Comparison of ENCODE assay signal across 9 cellular contexts in the genomic region with DNA sequence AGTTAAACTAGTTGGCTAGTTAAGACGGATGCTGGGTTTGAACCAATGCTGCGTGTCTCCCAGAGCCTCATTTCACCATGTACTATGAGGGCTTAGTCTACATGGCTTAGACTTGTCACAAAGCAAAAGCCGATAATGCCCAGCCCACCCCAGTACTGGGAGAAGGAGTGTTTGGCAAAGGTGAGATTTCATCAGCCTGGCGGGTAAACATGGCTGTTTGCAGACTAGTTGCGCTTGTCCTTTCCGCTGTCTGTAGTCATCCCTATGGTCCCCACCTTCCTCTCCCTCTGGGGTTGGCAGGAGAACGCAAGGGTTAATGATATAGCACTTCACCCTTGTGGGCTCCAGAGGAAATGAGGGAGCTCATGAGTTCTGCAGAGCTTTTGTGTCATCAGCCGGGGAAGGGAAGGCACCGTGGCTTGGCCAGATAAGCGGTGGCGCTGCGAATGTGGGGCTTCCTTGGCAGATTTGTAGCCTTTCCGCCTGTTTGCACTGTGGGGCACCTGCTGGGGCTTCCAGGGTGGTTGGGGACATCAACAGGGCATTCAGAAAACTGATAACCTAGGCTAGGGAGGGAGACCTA. TPM values are rescaled to one million over a fixed set of nuclear protein-coding genes. Genes with fewer than 3 reads are reported as not detected.
DNase-seq lines count a peak whose midpoint lies in the region; ATAC-seq and TF ChIP-seq lines count a peak whose summit lies in the region.
"Had no signal": no experiment of that assay in that cellular context is flagged by ENCODE, and none has a peak within 500 bp of the region (broad histone marks: within the 10 kb centered on the region; RNA-seq: fewer than 3 reads in every experiment).

No MANE protein-coding gene starts in this region.

- POLR2A ChIA-PET in activated CD8-positive, alpha-beta T cell treated with anti-CD3 and anti-CD28 coated beads for 36 hours (lab: Charles Lee) = interaction anchor here (0.9 kb wide), 1 partner anchor 292 kb away, joined by 3 read pairs; no protein-coding TSS in a partner anchor
- POLR2A ChIA-PET in naive thymus-derived CD4-positive, alpha-beta T cell (lab: Charles Lee) = no interaction called here

- H3K27me3 Mint-ChIP-seq in Calu3 (ENCODE audit: unreplicated experiment) = no peaks in the 10 kb centered on the region
- H3K27me3 Mint-ChIP-seq in activated CD8-positive, alpha-beta T cell treated with anti-CD3 and anti-CD28 coated beads for 36 hours = no peaks in the 10 kb centered on the region
- peaks cover 0 to 18% (median 0%) of the 10 kb centered on the region in 5 donors for H3K27me3 Mint-ChIP-seq in naive thymus-derived CD4-positive, alpha-beta T cell
- H3K27me3 Mint-ChIP-seq: activated naive CD4-positive, alpha-beta T cell treated with anti-CD3 and anti-CD28 coated beads, Interleukin-2, amount 50 U/mL, for 24 hours had no signal

- H3K27ac ChIP-seq in naive thymus-derived CD4-positive, alpha-beta T cell (ENCODE audit: low read depth, low read length) = no peak overlapping the region

- H3K36me3 ChIP-seq in naive thymus-derived CD4-positive, alpha-beta T cell (ENCODE audit: control insufficient read depth in 2 of 3, insufficient read depth in 3 of 3, low read length in 3 of 3) = no peaks in the 10 kb centered on the region

- peaks cover 54% of the 10 kb centered on the region for H3K4me1 Mint-ChIP-seq in Calu3 (ENCODE audit: low read depth, unreplicated experiment)
- H3K4me1 Mint-ChIP-seq in activated CD8-positive, alpha-beta T cell treated with anti-CD3 and anti-CD28 coated beads for 36 hours (ENCODE audit: low read depth) = peaks cover 35% of the 10 kb centered on the region
- H3K4me1 Mint-ChIP-seq in naive thymus-derived CD4-positive, alpha-beta T cell = peaks cover 7 to 27% (median 17%) of the 10 kb centered on the region in 7 donors

- TF ChIP-seq CTCF in Calu3 (IDR thresholded peaks at IDR 0.05; ENCODE audit: unreplicated experiment) = no peak
- TF ChIP-seq CTCF in activated CD8-positive, alpha-beta T cell treated with anti-CD3 and anti-CD28 coated beads for 36 hours (IDR thresholded peaks at IDR 0.05) = no peak

- no peaks in the 10 kb centered on the region for H3K27me3 ChIP-seq in naive thymus-derived CD4-positive, alpha-beta T cell (ENCODE audit: control insufficient read depth in 2 of 2, insufficient read depth in 2 of 2, low read length in 2 of 2)

- DNase-seq in Calu3 (no peak), NCI-H1092 (lab: John Stamatoyannopoulos, UW) (peak; percentile 84), NAMALWA (ENCODE audit: low spot score) (no peak), left colon (no peak), pons (ENCODE audit: low spot score) (no peak)
- peak; percentile 41 for DNase-seq in activated CD8-positive, alpha-beta T cell treated with anti-CD3 and anti-CD28 coated beads for 36 hours
- DNase-seq in naive thymus-derived CD4-positive, alpha-beta T cell = no peak

- no peaks in the 10 kb centered on the region for H3K9me3 Mint-ChIP-seq in Calu3 (ENCODE audit: low read depth, unreplicated experiment)
- no peaks in the 10 kb centered on the region for H3K9me3 Mint-ChIP-seq in activated CD8-positive, alpha-beta T cell treated with anti-CD3 and anti-CD28 coated beads for 36 hours
- peaks cover 0 to 3% (median 0%) of the 10 kb centered on the region in 11 donors for H3K9me3 Mint-ChIP-seq in naive thymus-derived CD4-positive, alpha-beta T cell
- H3K9me3 Mint-ChIP-seq: activated naive CD4-positive, alpha-beta T cell treated with anti-CD3 and anti-CD28 coated beads, Interleukin-2, amount 50 U/mL, for 24 hours had no signal

- ATAC-seq in activated CD8-positive, alpha-beta T cell treated with anti-CD3 and anti-CD28 coated beads for 36 hours = peak; percentile 11
- peak; percentile 40 for ATAC-seq in naive thymus-derived CD4-positive, alpha-beta T cell
- ATAC-seq in HG02763 (IDR thresholded peaks at IDR 0.05; ENCODE audit: unreplicated experiment) (no peak), left colon (no peak)

- no peak overlapping the region for H3K4me3 ChIP-seq in naive thymus-derived CD4-positive, alpha-beta T cell (ENCODE audit: low read length)

- intact Hi-C loops in Calu3 (cut with micrococcal nuclease; ENCODE audit: unreplicated experiment) (no loop called here), left colon (cut with DNase I, micrococcal nuclease) (no loop called here)
- intact Hi-C loops in activated CD8-positive, alpha-beta T cell treated with anti-CD3 and anti-CD28 coated beads for 36 hours (cut with micrococcal nuclease) = no loop called here
- intact Hi-C loops in naive thymus-derived CD4-positive, alpha-beta T cell (cut with micrococcal nuclease) = no loop called here

- BruUV-seq in Calu3 (replicated peaks; lab: Mats Ljungman, UMichigan) = no TSS peak

- H3K27ac Mint-ChIP-seq in Calu3 (ENCODE audit: unreplicated experiment) = peak overlapping the region; percentile 60
- H3K27ac Mint-ChIP-seq in activated CD8-positive, alpha-beta T cell treated with anti-CD3 and anti-CD28 coated beads for 36 hours = peak overlapping the region; percentile 83
- H3K27ac Mint-ChIP-seq in naive thymus-derived CD4-positive, alpha-beta T cell = peak overlapping the region in 1 of 9 donors; percentile 45
- H3K27ac Mint-ChIP-seq: activated naive CD4-positive, alpha-beta T cell treated with anti-CD3 and anti-CD28 coated beads, Interleukin-2, amount 50 U/mL, for 24 hours had no signal

- peaks cover 8% of the 10 kb centered on the region for H3K36me3 Mint-ChIP-seq in Calu3 (ENCODE audit: insufficient read depth, unreplicated experiment)
- H3K36me3 Mint-ChIP-seq in activated CD8-positive, alpha-beta T cell treated with anti-CD3 and anti-CD28 coated beads for 36 hours (ENCODE audit: low read depth) = no peaks in the 10 kb centered on the region
- H3K36me3 Mint-ChIP-seq in naive thymus-derived CD4-positive, alpha-beta T cell = peaks cover 0 to 2% (median 0%) of the 10 kb centered on the region in 5 donors
- H3K36me3 Mint-ChIP-seq: activated naive CD4-positive, alpha-beta T cell treated with anti-CD3 and anti-CD28 coated beads, Interleukin-2, amount 50 U/mL, for 24 hours had no signal

- CTCF ChIA-PET in Calu3 (lab: Charles Lee) = no interaction called here
- CTCF ChIA-PET in activated CD8-positive, alpha-beta T cell treated with anti-CD3 and anti-CD28 coated beads for 36 hours (lab: Charles Lee) = no interaction called here
- CTCF ChIA-PET in naive thymus-derived CD4-positive, alpha-beta T cell (lab: Charles Lee) = interaction anchor here (0.6 kb wide), 1 partner anchor 1285 kb away, joined by 5 read pairs; no protein-coding TSS in a partner anchor

- no peaks in the 10 kb centered on the region for H3K9me3 ChIP-seq in naive thymus-derived CD4-positive, alpha-beta T cell (ENCODE audit: control insufficient read depth in 2 of 3, low read length in 3 of 3)

- H3K4me1 ChIP-seq in naive thymus-derived CD4-positive, alpha-beta T cell (ENCODE audit: control insufficient read depth in 2 of 2, insufficient read depth in 2 of 2, low read length in 2 of 2) = peaks cover 0 to 51% of the 10 kb centered on the region in 2 donors

- no peak overlapping the region for H3K4me3 Mint-ChIP-seq in Calu3 (ENCODE audit: low read depth, unreplicated experiment)
- H3K4me3 Mint-ChIP-seq in activated CD8-positive, alpha-beta T cell treated with anti-CD3 and anti-CD28 coated beads for 36 hours = no peak overlapping the region
- peak overlapping the region in 3 of 10 donors; percentile 16 to 66 (median 23) for H3K4me3 Mint-ChIP-seq in naive thymus-derived CD4-positive, alpha-beta T cell
- H3K4me3 Mint-ChIP-seq: activated naive CD4-positive, alpha-beta T cell treated with anti-CD3 and anti-CD28 coated beads, Interleukin-2, amount 50 U/mL, for 24 hours had no signal

RNA-seq across cellular contexts. Expression of gene SOX13, which starts 29.2 kb away (rescaled TPM):
- total RNA-seq in Calu3 (2022) (21.8 and 27.9 TPM in 2 replicates), left colon (10 to 100 TPM; 36.2 to 38.4 TPM)
- total RNA-seq in activated CD8-positive, alpha-beta T cell treated with anti-CD3 and anti-CD28 coated beads for 36 hours = 1 to 10 TPM; 1.6 to 1.7 TPM
- 10 to 100 TPM in 1 of 5 experiments, 1 to 10 TPM in 1, under 1 TPM in 3; 0.24 to 10.1 (median 0.85) TPM for total RNA-seq in naive thymus-derived CD4-positive, alpha-beta T cell
- polyA plus RNA-seq in naive thymus-derived CD4-positive, alpha-beta T cell = not detected

RNA-seq across cellular contexts. Expression of gene ETNK2, which starts 49.7 kb away (rescaled TPM):
- total RNA-seq in Calu3 (2022) = 4.0 and 5.0 TPM in 2 replicates
- 1 to 10 TPM; 1.3 to 1.4 TPM for total RNA-seq in activated CD8-positive, alpha-beta T cell treated with anti-CD3 and anti-CD28 coated beads for 36 hours
- 10 to 100 TPM in 2 of 5 experiments, 1 to 10 TPM in 2, under 1 TPM in 1; 0.17 to 16.9 (median 4.9) TPM for total RNA-seq in naive thymus-derived CD4-positive, alpha-beta T cell
- 1 to 10 TPM; 3.2 to 4.4 TPM for polyA plus RNA-seq in naive thymus-derived CD4-positive, alpha-beta T cell
- 1 to 10 TPM; 1.6 to 1.7 TPM for total RNA-seq in left colon

Comparison
In these comparisons a context has a peak if more than half of its experiments do, and no peak if none do; other contexts are left out.
1. DNase-seq: peak in NCI-H1092 (single experiment) and activated CD8-positive, alpha-beta T cell treated with anti-CD3 and anti-CD28 coated beads for 36 hours (single experiment); none in Calu3 (single experiment), naive thymus-derived CD4-positive, alpha-beta T cell (0 of 9), NAMALWA (single experiment), left colon (0 of 2) and pons (single experiment).
2. ATAC-seq: peak in activated CD8-positive, alpha-beta T cell treated with anti-CD3 and anti-CD28 coated beads for 36 hours (single experiment) and naive thymus-derived CD4-positive, alpha-beta T cell (single experiment); none in HG02763 (single experiment) and left colon (single experiment).